8 cellular contexts compared by ENCODE assay signal in the genomic region with DNA sequence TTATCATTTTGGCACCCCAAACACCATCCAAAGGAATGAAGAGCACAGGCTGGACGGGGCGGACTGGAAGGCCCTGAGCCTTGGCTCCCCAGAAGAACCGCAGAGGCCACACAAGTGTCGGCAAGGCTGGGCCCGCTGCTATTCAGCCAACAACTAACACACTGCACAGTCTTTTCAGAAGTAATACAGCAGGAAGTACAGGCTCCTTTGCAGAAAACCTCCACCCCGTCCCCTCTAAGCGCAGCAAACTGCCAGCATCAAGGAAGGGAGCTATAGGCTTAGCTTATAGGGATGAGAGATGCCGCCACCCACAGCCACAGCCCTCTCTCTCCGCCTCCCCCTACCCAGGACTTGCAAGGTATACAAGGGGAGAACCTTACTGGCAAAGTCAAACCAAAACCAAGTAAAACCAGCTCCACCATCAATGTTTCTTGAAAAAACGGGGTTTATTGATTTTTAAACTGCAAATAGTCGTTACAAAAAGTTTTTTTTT. TPM values are rescaled to one million over a fixed set of nuclear protein-coding genes. Genes with fewer than 3 reads are reported as not detected.
DNase-seq lines count a peak whose midpoint lies in the region; ATAC-seq, FAIRE-seq and TF ChIP-seq lines count a peak whose summit lies in the region.
"Had no signal": no experiment of that assay in that cellular context is flagged by ENCODE, and none has a peak within 500 bp of the region (broad histone marks: within the 10 kb centered on the region; RNA-seq: fewer than 3 reads in every experiment).

No MANE protein-coding gene starts in this region.

- H3K9me2 ChIP-seq in OCI-LY1 (ENCODE audit: low read depth, low read length), result no peaks in the 10 kb centered on the region

- no peaks in the 10 kb centered on the region for H4K20me1 ChIP-seq in OCI-LY1 (ENCODE audit: insufficient read depth, low read length)

- peaks cover 62% of the 10 kb centered on the region for H3K4me1 Mint-ChIP-seq in activated naive CD8-positive, alpha-beta T cell treated with anti-CD3 and anti-CD28 coated beads, Interleukin-2, amount 10 ng/mL, durations not matched to agents 7 days and 5 days

- H3K36me3 Mint-ChIP-seq in activated naive CD8-positive, alpha-beta T cell treated with anti-CD3 and anti-CD28 coated beads, Interleukin-2, amount 10 ng/mL, durations not matched to agents 7 days and 5 days, result peaks cover 28% of the 10 kb centered on the region

- peaks cover 17% of the 10 kb centered on the region; the same call in 1 of the 2 replicates for H3F3A ChIP-seq in OCI-LY1 (ENCODE audit: insufficient read depth, low read length)

- H3K9me3 ChIP-seq in OCI-LY1 (ENCODE audit: low read length) (no peaks in the 10 kb centered on the region), kidney (ENCODE audit: control insufficient read depth in 1 of 2, low read length in 2 of 2) (no peaks in the 10 kb centered on the region)

- no peak overlapping the region for H3K9ac ChIP-seq in OCI-LY1 (ENCODE audit: low read length)
- peak overlapping the region in 1 of 2 donors; percentile 27 for H3K9ac ChIP-seq in kidney (ENCODE audit: low read length in 2 of 2)

- H2AFZ ChIP-seq in OCI-LY1 (ENCODE audit: low read length), result no peak overlapping the region

- DNase-seq in activated naive CD8-positive, alpha-beta T cell treated with anti-CD3 and anti-CD28 coated beads, Interleukin-2, amount 10 ng/mL, durations not matched to agents 7 days and 5 days, result peak; percentile 62
- DNase-seq in kidney (no peak), NCI-H2227 (lab: John Stamatoyannopoulos, UW; ENCODE audit: unreplicated experiment) (no peak), DMS 273 treated with DMSO at 0.1 percent for 48 hours (lab: John Stamatoyannopoulos, UW) (no peak)
- peak; percentile 43 for DNase-seq in stimulated activated naive CD8-positive, alpha-beta T cell treated with anti-CD3 and anti-CD28 coated beads, Interleukin-15, Interleukin-2, amounts not matched to agents 100 U/mL and 50 U/mL, for 24 hours

- H3K36me3 ChIP-seq in OCI-LY1 (ENCODE audit: insufficient read depth, low read length), result peaks cover 54% of the 10 kb centered on the region
- H3K36me3 ChIP-seq in kidney (ENCODE audit: control insufficient read depth in 1 of 2, insufficient read depth in 2 of 2, low read length in 2 of 2), result peaks cover 3 to 52% of the 10 kb centered on the region in 2 donors

- no peak for TF ChIP-seq CTCF in OCI-LY1 (IDR thresholded peaks at IDR 0.05; ENCODE audit: low read length)
- TF ChIP-seq CTCF in kidney (IDR thresholded peaks at IDR 0.05; ENCODE audit: borderline replicate concordance, extremely low read depth, insufficient read depth), result no peak

- peaks cover 23% of the 10 kb centered on the region for H3K79me2 ChIP-seq in OCI-LY1 (ENCODE audit: insufficient read depth, low read length)

- H3K4me2 ChIP-seq in OCI-LY1 (ENCODE audit: low read length), result 0 out of 2 replicates have a peak overlapping the region, but pooled peaks have one; percentile 18

- H3K4me1 ChIP-seq in OCI-LY1 (ENCODE audit: insufficient read depth, low read length, severe bottlenecking), result peaks cover 38% of the 10 kb centered on the region
- H3K4me1 ChIP-seq in kidney (ENCODE audit: control insufficient read depth in 1 of 2, insufficient read depth in 1 of 2, low read depth in 1 of 2, low read length in 2 of 2), result peaks cover 35 to 56% of the 10 kb centered on the region in 2 donors

- H3K4me3 ChIP-seq in OCI-LY1 (ENCODE audit: low read depth, low read length, poor library complexity, severe bottlenecking) (no peak overlapping the region), kidney (ENCODE audit: low read length in 2 of 2) (peak overlapping the region in 1 of 2 donors; percentile 29)
- H3K4me3 ChIP-seq: lung had no signal

- intact Hi-C loops in kidney (cut with DNase I), result loop anchor here (10.0 kb wide), 1 partner anchor 112 kb away; no protein-coding TSS in a partner anchor

- POLR2A ChIA-PET in activated naive CD8-positive, alpha-beta T cell treated with anti-CD3 and anti-CD28 coated beads, Interleukin-2, amount 10 ng/mL, durations not matched to agents 7 days and 5 days (lab: Charles Lee), result interaction anchor here (0.6 to 8.3 kb wide), 10 partner anchors 8 to 504 kb away, joined by 3 to 295 read pairs (median 6); no protein-coding TSS in a partner anchor

- peak overlapping the region; percentile 52 for H3K27ac ChIP-seq in OCI-LY1 (ENCODE audit: low read depth, low read length, poor library complexity, severe bottlenecking)
- peak overlapping the region; percentile 80 to 84 for H3K27ac ChIP-seq in kidney (ENCODE audit: low read depth in 2 of 2, low read length in 2 of 2)

- no peak for FAIRE-seq in kidney (lab: Jason Lieb, UNC)

- peak overlapping the region; percentile 70 for H3K4me3 Mint-ChIP-seq in activated naive CD8-positive, alpha-beta T cell treated with anti-CD3 and anti-CD28 coated beads, Interleukin-2, amount 10 ng/mL, durations not matched to agents 7 days and 5 days

- H3K9me3 Mint-ChIP-seq in activated naive CD8-positive, alpha-beta T cell treated with anti-CD3 and anti-CD28 coated beads, Interleukin-2, amount 10 ng/mL, durations not matched to agents 7 days and 5 days, result no peaks in the 10 kb centered on the region

- H3K27me3 Mint-ChIP-seq in activated naive CD8-positive, alpha-beta T cell treated with anti-CD3 and anti-CD28 coated beads, Interleukin-2, amount 10 ng/mL, durations not matched to agents 7 days and 5 days, result no peaks in the 10 kb centered on the region

- H3K27ac Mint-ChIP-seq in activated naive CD8-positive, alpha-beta T cell treated with anti-CD3 and anti-CD28 coated beads, Interleukin-2, amount 10 ng/mL, durations not matched to agents 7 days and 5 days, result peak overlapping the region; percentile 89

- ATAC-seq in activated naive CD8-positive, alpha-beta T cell treated with anti-CD3 and anti-CD28 coated beads, Interleukin-2, amount 10 ng/mL, durations not matched to agents 7 days and 5 days (ENCODE audit: low read depth), result peak; percentile 35
- ATAC-seq in stimulated activated naive CD8-positive, alpha-beta T cell treated with anti-CD3 and anti-CD28 coated beads, Interleukin-15, Interleukin-2, amounts not matched to agents 100 U/mL and 50 U/mL, for 24 hours, result no peak
- ATAC-seq in GM19328 (IDR thresholded peaks at IDR 0.05; ENCODE audit: unreplicated experiment), result no peak

- no peaks in the 10 kb centered on the region for H3K27me3 ChIP-seq in OCI-LY1 (ENCODE audit: insufficient read depth, low read length)

RNA-seq across cellular contexts. Expression of gene ZFP36L1, which starts 5.6 kb away (rescaled TPM):
- 100 to 1,000 TPM; 114 to 130 TPM for total RNA-seq in activated naive CD8-positive, alpha-beta T cell treated with anti-CD3 and anti-CD28 coated beads, Interleukin-2, amount 10 ng/mL, durations not matched to agents 7 days and 5 days
- 289 TPM for total RNA-seq in kidney
- polyA plus RNA-seq in kidney (ENCODE audit: insufficient read depth, low read depth, low replicate concordance), result 73.3 TPM

Comparison
In these comparisons a context has a peak if more than half of its experiments do, and no peak if none do; other contexts are left out.
1. DNase-seq: peak in activated naive CD8-positive, alpha-beta T cell treated with anti-CD3 and anti-CD28 coated beads, Interleukin-2, amount 10 ng/mL, durations not matched to agents 7 days and 5 days (single experiment) and stimulated activated naive CD8-positive, alpha-beta T cell treated with anti-CD3 and anti-CD28 coated beads, Interleukin-15, Interleukin-2, amounts not matched to agents 100 U/mL and 50 U/mL, for 24 hours (single experiment); none in kidney (single experiment), NCI-H2227 (single experiment) and DMS 273 treated with DMSO at 0.1 percent for 48 hours (single experiment).